10 cellular contexts compared by ENCODE assay signal in genomic region chr12:116492703-116493324, GRCh38.
DNase-seq lines count a peak whose midpoint lies in the region; ATAC-seq and TF ChIP-seq lines count a peak whose summit lies in the region.
"Had no signal": no experiment of that assay in that cellular context is flagged by ENCODE, and none has a peak within 500 bp of the region (broad histone marks: within the 10 kb centered on the region; RNA-seq: fewer than 3 reads in every experiment).

No MANE protein-coding gene starts in this region.

- H3K27me3 ChIP-seq in HCT116 (ENCODE audit: insufficient read depth, low read length): no peaks in the 10 kb centered on the region
- H3K27me3 ChIP-seq in SK-N-SH (ENCODE audit: insufficient read depth): no peaks in the 10 kb centered on the region
- H3K27me3 ChIP-seq: ovary had no signal

- TF ChIP-seq CTCF in AG09319 (IDR thresholded peaks at IDR 0.05; ENCODE audit: low read depth, low read length): no peak
- no peak for TF ChIP-seq CTCF in HCT116 (IDR thresholded peaks at IDR 0.05 in 2 of 3, conservative IDR thresholded peaks at IDR 0.05 in 1 of 3; ENCODE audit: borderline replicate concordance in 1 of 3, insufficient read depth in 1 of 3, low read depth in 2 of 3, low read length in 2 of 3)
- TF ChIP-seq CTCF in SK-N-SH (IDR thresholded peaks at IDR 0.05): no peak

- H3K27ac ChIP-seq in HCT116 (ENCODE audit: low read depth, low read length): peak overlapping the region; percentile 99
- H3K27ac ChIP-seq in SK-N-SH (ENCODE audit: low read depth in 2 of 2, low read length in 1 of 2): no peak overlapping the region
- H3K27ac ChIP-seq: ovary had no signal

- intact Hi-C loops in HCT116 (cut with micrococcal nuclease): no loop called here

- H2AFZ ChIP-seq in HCT116 (ENCODE audit: low read depth, low read length, poor library complexity, severe bottlenecking) (no peak overlapping the region), SK-N-SH (ENCODE audit: low read depth) (no peak overlapping the region)

- 0 out of 2 replicates have a peak, but pooled peaks have one; percentile 7 for TF ChIP-seq RAD21 in HCT116 (IDR thresholded peaks at IDR 0.05; ENCODE audit: low read depth)
- no peak for TF ChIP-seq RAD21 in SK-N-SH (IDR thresholded peaks at IDR 0.05; ENCODE audit: low read length)

- RAD21 ChIA-PET in HCT116 (lab: Charles Lee; ENCODE audit: low non-redundant PET in 1 of 2, low total read pairs in 2 of 2, uncharacterized antibody in 2 of 2, unreplicated experiment in 2 of 2): interaction anchor here in 1 of 2 experiments (0.9 kb wide), 1 partner anchor 33 kb away, joined by 3 read pairs; no protein-coding TSS in a partner anchor

- H3K79me2 ChIP-seq in HCT116 (ENCODE audit: insufficient read depth, low read length): peaks cover 26% of the 10 kb centered on the region
- H3K79me2 ChIP-seq in SK-N-SH (ENCODE audit: insufficient read depth): no peaks in the 10 kb centered on the region

- H3K4me3 ChIP-seq in HCT116 (replicated peaks in 1 of 2; ENCODE audit: low read depth in 1 of 2, low read length in 2 of 2) (peak overlapping the region in 1 of 2 experiments; percentile 9; a peak in 1 of 4 replicates), SK-N-SH (ENCODE audit: low read depth in 2 of 2, low read length in 1 of 2) (no peak overlapping the region)
- H3K4me3 ChIP-seq: ovary had no signal

- DNase-seq in AG09319 (ENCODE audit: extremely low read depth, low read depth) (peak; percentile 49), HCT116 (ENCODE audit: low read depth, low spot score) (peak; percentile 79), SK-N-SH (no peak), fibroblast of peridontal ligament (ENCODE audit: extremely low read depth) (peak; percentile 85), D341Med (ENCODE audit: low spot score) (no peak), NCI-H146 treated with DMSO at 0.1 percent for 48 hours (lab: John Stamatoyannopoulos, UW; ENCODE audit: unreplicated experiment) (no peak)
- DNase-seq: NCI-H69, ovary had no signal

- 72% methylated on average over 8 of the region's 8 CpGs for WGBS in SK-N-SH (ENCODE audit: low lambda C conversion rate)

- CTCF ChIA-PET in HCT116 (lab: Charles Lee) (no interaction called here), SK-N-SH (lab: Yijun Ruan, JAX) (interaction anchor here (0.7 kb wide), 1 partner anchor 12 kb away, joined by 3 read pairs; no protein-coding TSS in a partner anchor)

- POLR2A ChIA-PET in HCT116 (lab: Charles Lee): interaction anchor here (2.4 to 5.7 kb wide), 2 partner anchors 14 to 58 kb away, joined by 9 to 53 read pairs; no protein-coding TSS in a partner anchor
- POLR2A ChIA-PET in SK-N-SH (lab: Yijun Ruan, JAX): no interaction called here

- peak overlapping the region; percentile 72 for H3K4me2 ChIP-seq in HCT116 (ENCODE audit: low read length)
- H3K4me2 ChIP-seq in SK-N-SH: no peak overlapping the region

- H3K9ac ChIP-seq in HCT116 (ENCODE audit: low read length): peak overlapping the region; percentile 71
- no peak overlapping the region for H3K9ac ChIP-seq in SK-N-SH

- peaks cover 0 to 7% of the 10 kb centered on the region in 2 experiments; a peak in 1 of 4 replicates for H3K9me3 ChIP-seq in HCT116 (ENCODE audit: control insufficient read depth in 1 of 2, insufficient read depth in 1 of 2, low read depth in 1 of 2, low read length in 2 of 2)
- no peaks in the 10 kb centered on the region for H3K9me3 ChIP-seq in SK-N-SH
- H3K9me3 ChIP-seq: ovary had no signal

- TF ChIP-seq POLR2A in HCT116 (IDR thresholded peaks at IDR 0.05; ENCODE audit: borderline replicate concordance, extremely low read depth, insufficient read depth, insufficient read length): no peak

- TF ChIP-seq EP300 in SK-N-SH (IDR thresholded peaks at IDR 0.05; ENCODE audit: borderline replicate concordance in 1 of 2, low read depth in 1 of 2, low read length in 1 of 2): no peak

- peaks cover 53 to 70% of the 10 kb centered on the region in 2 experiments for H3K4me1 ChIP-seq in HCT116 (ENCODE audit: control insufficient read depth in 1 of 2, insufficient read depth in 2 of 2, low read length in 2 of 2)
- H3K4me1 ChIP-seq in SK-N-SH (ENCODE audit: control insufficient read depth in 1 of 2, insufficient read depth in 2 of 2, low read depth in 1 of 2, low read length in 1 of 2): no peaks in the 10 kb centered on the region

- no peaks in the 10 kb centered on the region for H4K20me1 ChIP-seq in HCT116 (ENCODE audit: insufficient read depth)
- no peaks in the 10 kb centered on the region for H4K20me1 ChIP-seq in SK-N-SH (ENCODE audit: insufficient read depth)

- H3K36me3 ChIP-seq in HCT116 (ENCODE audit: control insufficient read depth in 1 of 2, insufficient read depth in 2 of 2, low read length in 2 of 2) (peaks cover 0 to 14% of the 10 kb centered on the region in 2 experiments; a peak in 1 of 4 replicates), SK-N-SH (replicated peaks in 1 of 2; ENCODE audit: control insufficient read depth in 1 of 2, insufficient read depth in 2 of 2, low read length in 1 of 2) (no peaks in the 10 kb centered on the region)
- H3K36me3 ChIP-seq: ovary had no signal

- no TSS peak for BruUV-seq in HCT116 (replicated peaks; lab: Mats Ljungman, UMichigan)

- H3F3A ChIP-seq in SK-N-SH (replicated peaks; ENCODE audit: insufficient read depth): no peaks in the 10 kb centered on the region

- H3K9me2 ChIP-seq in HCT116 (ENCODE audit: insufficient read depth): no peaks in the 10 kb centered on the region
- no peaks in the 10 kb centered on the region for H3K9me2 ChIP-seq in SK-N-SH

- peak; percentile 7; the same call in 1 of the 2 replicates for ATAC-seq in HCT116
- no peak for ATAC-seq in GM18520 (IDR thresholded peaks at IDR 0.05; ENCODE audit: unreplicated experiment)
- ATAC-seq in HG03135 (IDR thresholded peaks at IDR 0.05; ENCODE audit: unreplicated experiment): no peak

TF ChIP-seq in HCT116, 20 proteins besides CTCF, POLR2A, EP300 and RAD21 (continues in another document):
- TF ChIP-seq ZNF274 (IDR thresholded peaks at IDR 0.05; ENCODE audit: low read depth, low read length): no peak
- peak; percentile 80 for TF ChIP-seq FOSL1 (IDR thresholded peaks at IDR 0.05; ENCODE audit: low read depth)
- TF ChIP-seq SRF (IDR thresholded peaks at IDR 0.05; ENCODE audit: low read depth): 0 out of 2 replicates have a peak, but pooled peaks have one; percentile 28
- TF ChIP-seq EZH2phosphoT487 (IDR thresholded peaks at IDR 0.05; ENCODE audit: borderline replicate concordance): no peak
- 0 out of 2 replicates have a peak, but pooled peaks have one; percentile 26 for TF ChIP-seq SIN3A (IDR thresholded peaks at IDR 0.05; ENCODE audit: low read depth)
- TF ChIP-seq ZBTB33 (IDR thresholded peaks at IDR 0.05; ENCODE audit: extremely low read depth, insufficient replicate concordance, low read length): no peak
- peak; percentile 73 for TF ChIP-seq MAX (IDR thresholded peaks at IDR 0.05)
- TF ChIP-seq CBX3 (IDR thresholded peaks at IDR 0.05; ENCODE audit: low read depth): peak; percentile 77

TF ChIP-seq in SK-N-SH, 30 proteins besides CTCF, POLR2A, EP300 and RAD21:
- TF ChIP-seq EZH2phosphoT487 (IDR thresholded peaks at IDR 0.05; ENCODE audit: borderline replicate concordance, low read depth): no peak
- TF ChIP-seq FOSL2 (IDR thresholded peaks at IDR 0.05; ENCODE audit: borderline replicate concordance, low read depth): peak; percentile 12; the same call in 1 of the 2 replicates
- no peak for TF ChIP-seq USF1 (IDR thresholded peaks at IDR 0.05; ENCODE audit: borderline replicate concordance, low read depth)

Comparison
In these comparisons a context has a peak if more than half of its experiments do, and no peak if none do; other contexts are left out.
1. DNase-seq: peak in AG09319 (single experiment), HCT116 (single experiment) and fibroblast of peridontal ligament (single experiment); none in SK-N-SH (single experiment), D341Med (single experiment) and NCI-H146 treated with DMSO at 0.1 percent for 48 hours (single experiment).